In genomic region chr3:146077181-146077580, GRCh38 we compare ENCODE assay signal across 19 cellular contexts.
A peak's percentile ranks its signal among the peaks of the same experiment; 100 is the strongest.
DNase-seq lines count a peak whose midpoint lies in the region; ATAC-seq, FAIRE-seq and TF ChIP-seq lines count a peak whose summit lies in the region.
"Had no signal": no experiment of that assay in that cellular context is flagged by ENCODE, and none has a peak within 500 bp of the region (broad histone marks: within the 10 kb centered on the region; RNA-seq: fewer than 3 reads in every experiment).

No MANE protein-coding gene starts in this region.

- H3K27me3 ChIP-seq in osteoblast (ENCODE audit: insufficient read depth, low read length) (no peaks in the 10 kb centered on the region), SJCRH30 (no peaks in the 10 kb centered on the region)
- H3K27me3 ChIP-seq: BE2C had no signal

- no peaks in the 10 kb centered on the region for H3K36me3 Mint-ChIP-seq in stimulated activated memory B cell treated with anti-CD40 and anti-IgM and Interleukin-4, amounts not matched to agents 10 μg/mL and 1 μg/mL and 100 μg/mL, for 72 hours
- no peaks in the 10 kb centered on the region for H3K36me3 Mint-ChIP-seq in T-helper 17 cell (ENCODE audit: low read depth)
- H3K36me3 Mint-ChIP-seq in nephron progenitor cell (ENCODE audit: low read depth) = peaks cover 31% of the 10 kb centered on the region

- H3K4me1 Mint-ChIP-seq in stimulated activated memory B cell treated with anti-CD40 and anti-IgM and Interleukin-4, amounts not matched to agents 10 μg/mL and 1 μg/mL and 100 μg/mL, for 72 hours = no peaks in the 10 kb centered on the region
- no peaks in the 10 kb centered on the region for H3K4me1 Mint-ChIP-seq in T-helper 17 cell
- H3K4me1 Mint-ChIP-seq in nephron progenitor cell = no peaks in the 10 kb centered on the region

- H3K4me3 ChIP-seq in cardiac fibroblast (replicated peaks in 1 of 2; ENCODE audit: low read depth in 2 of 2, low read length in 2 of 2) (no peak overlapping the region), osteoblast (ENCODE audit: insufficient read depth, low read length) (no peak overlapping the region), SJCRH30 (no peak overlapping the region)
- H3K4me3 ChIP-seq: PC-9, SK-N-MC had no signal

- peak; percentile 17 for DNase-seq in EH (ENCODE audit: low read depth)
- DNase-seq in RCC 7860 (ENCODE audit: low spot score) = no peak
- DNase-seq in cardiac fibroblast (ENCODE audit: low read depth in 2 of 2) = peak; percentile 29 to 40
- DNase-seq in osteoblast (ENCODE audit: insufficient read length, low spot score, missing footprints) = no peak
- DNase-seq in SJCRH30 = no peak
- no peak for DNase-seq in T-helper 17 cell
- no peak for DNase-seq in nephron progenitor cell
- DNase-seq: BE2C; CD4-positive, alpha-beta T cell; DMS79; NCI-H1417; NCI-H187 treated with DMSO at 0.1 percent for 48 hours; NCI-H446; NCI-H69; PC-9 had no signal

- H3K27ac ChIP-seq in osteoblast (ENCODE audit: low read depth, low read length) = peak overlapping the region; percentile 12
- H3K27ac ChIP-seq in SJCRH30 = no peak overlapping the region
- H3K27ac ChIP-seq: HL-60, PC-9, SK-N-MC had no signal

- TF ChIP-seq CTCF in cardiac fibroblast (IDR thresholded peaks at IDR 0.05; ENCODE audit: low read depth, low read length) (no peak), osteoblast (IDR thresholded peaks at IDR 0.05; ENCODE audit: extremely low read depth, low read depth, low read length) (no peak), nephron progenitor cell (IDR thresholded peaks at IDR 0.05) (no peak)

- H3K27me3 Mint-ChIP-seq in stimulated activated memory B cell treated with anti-CD40 and anti-IgM and Interleukin-4, amounts not matched to agents 10 μg/mL and 1 μg/mL and 100 μg/mL, for 72 hours = no peaks in the 10 kb centered on the region
- H3K27me3 Mint-ChIP-seq in T-helper 17 cell (no peaks in the 10 kb centered on the region), nephron progenitor cell (ENCODE audit: low read depth, poor library complexity) (no peaks in the 10 kb centered on the region)
- H3K27me3 Mint-ChIP-seq: CD4-positive, alpha-beta T cell had no signal

- H3K4me2 ChIP-seq in osteoblast (ENCODE audit: insufficient read depth, low read length) = no peak overlapping the region
- H3K4me2 ChIP-seq: PC-9 had no signal

- no peak overlapping the region for H2AFZ ChIP-seq in osteoblast (ENCODE audit: low read length)
- H2AFZ ChIP-seq: PC-9 had no signal

- H3K9me3 ChIP-seq in osteoblast (ENCODE audit: low read depth, low read length) (no peaks in the 10 kb centered on the region), SJCRH30 (replicated peaks) (no peaks in the 10 kb centered on the region), T-helper 17 cell (ENCODE audit: control insufficient read depth, low read length, poor library complexity, severe bottlenecking) (no peaks in the 10 kb centered on the region)
- H3K9me3 ChIP-seq: BE2C had no signal

- no peaks in the 10 kb centered on the region for H3K9me3 Mint-ChIP-seq in stimulated activated memory B cell treated with anti-CD40 and anti-IgM and Interleukin-4, amounts not matched to agents 10 μg/mL and 1 μg/mL and 100 μg/mL, for 72 hours
- H3K9me3 Mint-ChIP-seq in nephron progenitor cell = no peaks in the 10 kb centered on the region
- H3K9me3 Mint-ChIP-seq: CD4-positive, alpha-beta T cell had no signal

- no peak overlapping the region for H3K4me3 Mint-ChIP-seq in stimulated activated memory B cell treated with anti-CD40 and anti-IgM and Interleukin-4, amounts not matched to agents 10 μg/mL and 1 μg/mL and 100 μg/mL, for 72 hours
- H3K4me3 Mint-ChIP-seq in T-helper 17 cell (no peak overlapping the region), nephron progenitor cell (no peak overlapping the region)
- H3K4me3 Mint-ChIP-seq: CD4-positive, alpha-beta T cell had no signal

- H4K20me1 ChIP-seq in osteoblast (ENCODE audit: insufficient read depth, low read length) = peaks cover 3% of the 10 kb centered on the region

- H3K79me2 ChIP-seq in osteoblast (ENCODE audit: insufficient read depth, low read length) = peaks cover 5% of the 10 kb centered on the region

- H3K27ac Mint-ChIP-seq in stimulated activated memory B cell treated with anti-CD40 and anti-IgM and Interleukin-4, amounts not matched to agents 10 μg/mL and 1 μg/mL and 100 μg/mL, for 72 hours = no peak overlapping the region
- H3K27ac Mint-ChIP-seq in T-helper 17 cell (no peak overlapping the region), nephron progenitor cell (no peak overlapping the region)
- H3K27ac Mint-ChIP-seq: CD4-positive, alpha-beta T cell had no signal

- FAIRE-seq in RCC 7860 (lab: Jason Lieb, UNC) = peak; percentile 85
- FAIRE-seq: HTR-8/SVneo had no signal

- H3K4me1 ChIP-seq in osteoblast (ENCODE audit: insufficient read depth, low read length) (peaks cover 17% of the 10 kb centered on the region), SJCRH30 (no peaks in the 10 kb centered on the region)
- H3K4me1 ChIP-seq: BE2C had no signal

- H3K36me3 ChIP-seq in osteoblast (ENCODE audit: insufficient read depth, low read length) = peaks cover 71% of the 10 kb centered on the region
- peaks cover 5% of the 10 kb centered on the region; the same call in 1 of the 2 replicates for H3K36me3 ChIP-seq in SJCRH30
- H3K36me3 ChIP-seq: BE2C had no signal

- no peak for ATAC-seq in stimulated activated memory B cell treated with anti-CD40 and anti-IgM and Interleukin-4, amounts not matched to agents 10 μg/mL and 1 μg/mL and 100 μg/mL, for 72 hours
- ATAC-seq in T-helper 17 cell = no peak

Comparison
In these comparisons a context has a peak if more than half of its experiments do, and no peak if none do; other contexts are left out.
1. DNase-seq: peak in EH (single experiment) and cardiac fibroblast (2 of 2); none in RCC 7860 (single experiment), osteoblast (single experiment), SJCRH30 (0 of 2), T-helper 17 cell (0 of 3) and nephron progenitor cell (single experiment).